28 cellular contexts compared by ENCODE assay signal in the genomic region with DNA sequence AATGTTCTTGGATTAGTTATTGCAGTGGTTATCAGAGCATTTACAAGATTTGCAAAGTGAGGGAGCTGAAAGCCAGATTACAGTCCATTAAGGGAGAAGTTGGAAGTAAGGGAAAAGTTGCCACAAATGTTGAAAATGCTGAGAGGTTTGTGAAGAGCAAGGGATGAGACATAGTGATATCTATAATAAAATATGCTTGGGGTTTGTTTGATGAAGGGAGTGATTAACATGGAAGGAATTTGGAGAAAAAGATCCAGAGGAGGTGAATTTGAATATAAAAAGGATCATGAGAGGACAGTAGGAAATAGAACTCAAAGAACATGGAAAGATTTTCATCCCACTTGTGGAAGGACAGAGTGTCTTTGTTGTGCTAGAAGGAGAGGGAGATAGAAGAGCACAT. TPM values are rescaled to one million over a fixed set of nuclear protein-coding genes. Genes with fewer than 3 reads are reported as not detected.
DNase-seq lines count a peak whose midpoint lies in the region; ATAC-seq, FAIRE-seq and TF ChIP-seq lines count a peak whose summit lies in the region.
"Had no signal": no experiment of that assay in that cellular context is flagged by ENCODE, and none has a peak within 500 bp of the region (broad histone marks: within the 10 kb centered on the region; RNA-seq: fewer than 3 reads in every experiment).

No MANE protein-coding gene starts in this region.

- FAIRE-seq in bronchial epithelial cell (lab: Jason Lieb, UNC) = no peak

- no peak overlapping the region for H2BK15ac ChIP-seq in mesenchymal stem cell (ENCODE audit: low read depth, poor library complexity, severe bottlenecking)

- no peak overlapping the region for H3K18ac ChIP-seq in mesenchymal stem cell (ENCODE audit: low read depth in 1 of 2, low read length in 2 of 2)

- peaks cover 12% of the 10 kb centered on the region for H3K27me3 Mint-ChIP-seq in T-helper 17 cell

- H2AK5ac ChIP-seq in mesenchymal stem cell (ENCODE audit: low read length, severe bottlenecking) = no peak overlapping the region

- no peak overlapping the region for H3K27ac Mint-ChIP-seq in T-helper 17 cell
- H3K27ac Mint-ChIP-seq: activated CD4-positive, alpha-beta memory T cell treated with anti-CD3 and anti-CD28 coated beads, Interleukin-2, amount 10 ng/mL, durations not matched to agents 7 days and 5 days; activated naive CD4-positive, alpha-beta T cell treated with anti-CD3 and anti-CD28 coated beads, Interleukin-2, amount 50 U/mL, for 24 hours; immature natural killer cell; naive thymus-derived CD8-positive, alpha-beta T cell; T-helper 1 cell treated with Interleukin-12 subunit alpha and Interleukin-12 subunit beta and Interleukin-4 antibody, amounts not matched to agents 30 μg/mL and 1 μg/mL, for 36 hours; WTC11 had no signal

- DNase-seq in COLO829 (ENCODE audit: low spot score) (peak; percentile 82), LHCN-M2 (ENCODE audit: low read depth) (peak; percentile 64), bronchial epithelial cell (ENCODE audit: low read depth) (peak; percentile 41), mesenchymal stem cell (peak; percentile 11), pons (ENCODE audit: low spot score) (no peak), islet precursor cell (no peak), NCI-H2081 treated with DMSO at 0.1 percent for 48 hours (lab: John Stamatoyannopoulos, UW) (no peak), T-helper 17 cell (no peak)
- DNase-seq: activated CD4-positive, alpha-beta memory T cell treated with anti-CD3 and anti-CD28 coated beads, Interleukin-2, amount 10 ng/mL, durations not matched to agents 7 days and 5 days; activated T-cell treated with anti-CD3 and anti-CD28 coated beads, Interleukin-2, amount 50 U/mL, for 1 hour; BE2C; GDM1; heart left ventricle; immature natural killer cell; MM.1S; naive thymus-derived CD8-positive, alpha-beta T cell; NCI-H187 treated with DMSO at 0.1 percent for 48 hours; NCI-H446 treated with DMSO at 0.1 percent for 48 hours; NK-92 treated with Interleukin-12 subunit alpha and Interleukin-12 subunit beta, amount 100 ng/mL, for 24 hours; stimulated activated CD4-positive, alpha-beta T cell treated with anti-CD3 and anti-CD28 coated beads, Interleukin-4, amount 100 ng/mL, for 4 hours; substantia nigra had no signal

- no peak overlapping the region for H3K14ac ChIP-seq in mesenchymal stem cell (ENCODE audit: low read length in 2 of 2)

- H3K36me3 ChIP-seq in bronchial epithelial cell (ENCODE audit: control insufficient read depth, insufficient read depth, low read length) = no peaks in the 10 kb centered on the region
- H3K36me3 ChIP-seq in mesenchymal stem cell (ENCODE audit: control insufficient read depth in 1 of 2, insufficient read depth in 2 of 2, low read depth in 1 of 2, low read length in 2 of 2) = no peaks in the 10 kb centered on the region
- H3K36me3 ChIP-seq: BE2C, heart left ventricle had no signal

- no peaks in the 10 kb centered on the region for H3K27me3 ChIP-seq in bronchial epithelial cell (ENCODE audit: control insufficient read depth, insufficient read depth, low read length)
- H3K27me3 ChIP-seq in mesenchymal stem cell (ENCODE audit: control insufficient read depth in 1 of 2, insufficient read depth in 1 of 2, low read length in 2 of 2) = no peaks in the 10 kb centered on the region
- H3K27me3 ChIP-seq: BE2C, heart left ventricle had no signal

- no peak for TF ChIP-seq CTCF in bronchial epithelial cell (IDR thresholded peaks at IDR 0.05; ENCODE audit: insufficient read depth, low read length, severe bottlenecking)

- no peaks in the 10 kb centered on the region for H3K36me3 Mint-ChIP-seq in T-helper 17 cell (ENCODE audit: low read depth)
- H3K36me3 Mint-ChIP-seq: activated naive CD4-positive, alpha-beta T cell treated with anti-CD3 and anti-CD28 coated beads, Interleukin-2, amount 50 U/mL, for 24 hours; immature natural killer cell; naive thymus-derived CD8-positive, alpha-beta T cell; WTC11 had no signal

- no peak overlapping the region for H2BK12ac ChIP-seq in mesenchymal stem cell (ENCODE audit: low read length in 2 of 2)

- no peak overlapping the region for H2BK120ac ChIP-seq in mesenchymal stem cell (ENCODE audit: low read depth, low read length)

- H2AFZ ChIP-seq in mesenchymal stem cell (ENCODE audit: low read depth, low read length) = no peak overlapping the region

- H3K4me2 ChIP-seq in mesenchymal stem cell (ENCODE audit: low read length, poor library complexity, severe bottlenecking) = no peak overlapping the region

- peak overlapping the region; percentile 30 for H3K9ac ChIP-seq in mesenchymal stem cell (ENCODE audit: low read length)

- no peak overlapping the region for H2BK5ac ChIP-seq in mesenchymal stem cell (ENCODE audit: low read depth, low read length, poor library complexity, severe bottlenecking)

- no peak overlapping the region for H4K91ac ChIP-seq in mesenchymal stem cell (ENCODE audit: low read length)

- H3K4me3 ChIP-seq in bronchial epithelial cell (ENCODE audit: low read depth, low read length) (no peak overlapping the region), mesenchymal stem cell (ENCODE audit: insufficient read depth in 1 of 2, low read depth in 1 of 2, low read length in 2 of 2) (no peak overlapping the region)
- H3K4me3 ChIP-seq: heart left ventricle had no signal

- no peaks in the 10 kb centered on the region for H3K79me1 ChIP-seq in mesenchymal stem cell (replicated peaks; ENCODE audit: low read length, poor library complexity, severe bottlenecking)

- H3K4me1 Mint-ChIP-seq in T-helper 17 cell = no peaks in the 10 kb centered on the region
- H3K4me1 Mint-ChIP-seq: activated CD4-positive, alpha-beta memory T cell treated with anti-CD3 and anti-CD28 coated beads, Interleukin-2, amount 10 ng/mL, durations not matched to agents 7 days and 5 days; activated naive CD4-positive, alpha-beta T cell treated with anti-CD3 and anti-CD28 coated beads, Interleukin-2, amount 50 U/mL, for 24 hours; immature natural killer cell; naive thymus-derived CD8-positive, alpha-beta T cell had no signal

- H4K8ac ChIP-seq in mesenchymal stem cell (ENCODE audit: low read length) = no peak overlapping the region

- no peaks in the 10 kb centered on the region for H3K9me3 ChIP-seq in mesenchymal stem cell (ENCODE audit: control insufficient read depth, low read length)
- no peaks in the 10 kb centered on the region for H3K9me3 ChIP-seq in T-helper 17 cell (ENCODE audit: control insufficient read depth, low read length, poor library complexity, severe bottlenecking)
- H3K9me3 ChIP-seq: BE2C, heart left ventricle had no signal

- H3K27ac ChIP-seq in mesenchymal stem cell (ENCODE audit: low read length, poor library complexity, severe bottlenecking) = no peak overlapping the region
- H3K27ac ChIP-seq: heart left ventricle had no signal

- H3K4me1 ChIP-seq in mesenchymal stem cell (ENCODE audit: control insufficient read depth, insufficient read depth, low read depth, low read length) = no peaks in the 10 kb centered on the region

- no peak for ATAC-seq in T-helper 17 cell
- ATAC-seq: esophagus mucosa; heart left ventricle; naive thymus-derived CD8-positive, alpha-beta T cell; Right ventricle myocardium inferior had no signal

- H3K4me3 Mint-ChIP-seq in T-helper 17 cell = no peak overlapping the region
- H3K4me3 Mint-ChIP-seq: activated CD4-positive, alpha-beta memory T cell treated with anti-CD3 and anti-CD28 coated beads, Interleukin-2, amount 10 ng/mL, durations not matched to agents 7 days and 5 days; activated naive CD4-positive, alpha-beta T cell treated with anti-CD3 and anti-CD28 coated beads, Interleukin-2, amount 50 U/mL, for 24 hours; immature natural killer cell; naive thymus-derived CD8-positive, alpha-beta T cell; T-helper 1 cell treated with Interleukin-12 subunit alpha and Interleukin-12 subunit beta and Interleukin-4 antibody, amounts not matched to agents 30 μg/mL and 1 μg/mL, for 36 hours; WTC11 had no signal

- no peak overlapping the region for H3K4ac ChIP-seq in mesenchymal stem cell (ENCODE audit: low read depth in 1 of 2, low read length in 2 of 2)

- H3K23ac ChIP-seq in mesenchymal stem cell (ENCODE audit: low read length in 2 of 2) = no peak overlapping the region

RNA-seq across cellular contexts. Expression of gene CCER1, which starts 19.3 kb away (rescaled TPM):
- total RNA-seq in LHCN-M2 (2014; rRNA removed) (not detected in 2 replicates), bronchial epithelial cell (not detected in 2 replicates), T-helper 17 cell (not detected)
- polyA plus RNA-seq in LHCN-M2 (2012) = not detected
- not detected for polyA plus RNA-seq in mesenchymal stem cell (2013, experiment 1 of 2)
- polyA plus RNA-seq in mesenchymal stem cell (2013, experiment 2 of 2) = not detected
- total RNA-seq: activated CD4-positive, alpha-beta memory T cell treated with anti-CD3 and anti-CD28 coated beads, Interleukin-2, amount 10 ng/mL, durations not matched to agents 7 days and 5 days; esophagus mucosa; heart left ventricle; lung microvascular endothelial cell; naive thymus-derived CD8-positive, alpha-beta T cell; posterior vena cava; Right ventricle myocardium inferior; WTC11 had no signal
- polyA plus RNA-seq: heart left ventricle; immature natural killer cell; naive thymus-derived CD8-positive, alpha-beta T cell had no signal

RNA-seq across cellular contexts. Expression of gene EPYC, which starts 30.5 kb away (rescaled TPM):
- total RNA-seq in LHCN-M2 (2014; rRNA removed) (not detected in 2 replicates), bronchial epithelial cell (not detected in 2 replicates), T-helper 17 cell (not detected)
- polyA plus RNA-seq in LHCN-M2 (2012) = not detected
- polyA plus RNA-seq in mesenchymal stem cell (2013, experiment 1 of 2) = 0.08 TPM
- not detected for polyA plus RNA-seq in mesenchymal stem cell (2013, experiment 2 of 2)
- total RNA-seq: activated CD4-positive, alpha-beta memory T cell treated with anti-CD3 and anti-CD28 coated beads, Interleukin-2, amount 10 ng/mL, durations not matched to agents 7 days and 5 days; esophagus mucosa; heart left ventricle; lung microvascular endothelial cell; naive thymus-derived CD8-positive, alpha-beta T cell; posterior vena cava; Right ventricle myocardium inferior; WTC11 had no signal
- polyA plus RNA-seq: heart left ventricle; immature natural killer cell; naive thymus-derived CD8-positive, alpha-beta T cell had no signal

Comparison
In these comparisons a context has a peak if more than half of its experiments do, and no peak if none do; other contexts are left out.
1. DNase-seq: peak in COLO829 (single experiment), LHCN-M2 (single experiment), bronchial epithelial cell (single experiment) and mesenchymal stem cell (single experiment); none in pons (single experiment), islet precursor cell (single experiment), NCI-H2081 treated with DMSO at 0.1 percent for 48 hours (single experiment) and T-helper 17 cell (0 of 3).